In the genomic region with DNA sequence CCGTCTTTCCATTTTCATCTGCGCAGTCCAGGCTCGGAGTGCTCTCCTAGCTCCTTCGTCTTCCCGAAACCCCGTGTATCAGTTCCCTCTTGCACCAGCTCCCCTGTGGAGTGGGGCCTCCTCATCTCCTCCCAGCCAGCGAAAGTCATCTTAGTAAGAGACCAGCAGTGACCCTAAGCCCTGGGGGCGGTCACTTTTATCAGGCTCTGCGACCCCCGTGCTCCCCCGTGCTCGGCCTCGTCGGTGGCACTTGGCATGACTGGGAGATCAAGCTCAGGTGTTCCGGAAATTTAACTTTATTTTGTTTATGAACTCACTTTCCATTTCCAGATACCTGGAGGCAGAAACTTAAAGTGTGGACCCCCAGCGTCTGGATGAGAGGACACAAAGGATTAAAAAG, we compare ENCODE assay signal across 8 cellular contexts. TPM values are rescaled to one million over a fixed set of nuclear protein-coding genes. Genes with fewer than 3 reads are reported as not detected.
DNase-seq lines count a peak whose midpoint lies in the region; ATAC-seq and TF ChIP-seq lines count a peak whose summit lies in the region.

No MANE protein-coding gene starts in this region.

- peak overlapping the region; percentile 70 to 75 (median 74) for H3K4me3 Mint-ChIP-seq in T-cell

- no peak overlapping the region for H3K27ac Mint-ChIP-seq in T-cell

- no peaks in the 10 kb centered on the region for H3K9me3 Mint-ChIP-seq in T-cell

- peaks cover 9 to 44% of the 10 kb centered on the region in 2 donors for H3K27me3 Mint-ChIP-seq in T-cell

- H3K27me3 ChIP-seq in gastrocnemius medialis: no peaks in the 10 kb centered on the region
- no peaks in the 10 kb centered on the region for H3K27me3 ChIP-seq in BE2C

- CTCF ChIA-PET in T-cell (lab: Charles Lee): interaction anchor here in 1 of 2 donors (0.6 to 1.2 kb wide), 2 partner anchors 14 to 60 kb away, joined by 3 to 11 read pairs; no protein-coding TSS in a partner anchor

- POLR2A ChIA-PET in T-cell (lab: Charles Lee): no interaction called here

- H3K36me3 ChIP-seq in ES-I3 (ENCODE audit: insufficient read depth, low read length) (peaks cover 5% of the 10 kb centered on the region; the same call in 1 of the 2 replicates), gastrocnemius medialis (peaks cover 0 to 3% of the 10 kb centered on the region in 2 donors), BE2C (no peaks in the 10 kb centered on the region)

- in situ Hi-C loops in gastrocnemius medialis (cut with MboI; ENCODE audit: low sequenced_read_pairs in 4 of 4): no loop called here

- H3K4me3 ChIP-seq in fibroblast of pulmonary artery (replicated peaks; ENCODE audit: low read depth, low read length): peak overlapping the region; percentile 58
- H3K4me3 ChIP-seq in gastrocnemius medialis: peak overlapping the region; percentile 45 to 86 (median 66)
- H3K4me3 ChIP-seq in BE2C (ENCODE audit: low read depth, low read length): no peak overlapping the region

- no peak for ATAC-seq in T-cell (replicated peaks in 1 of 4)
- no peak for ATAC-seq in gastrocnemius medialis
- ATAC-seq in GM21360 (IDR thresholded peaks at IDR 0.05; ENCODE audit: unreplicated experiment): no peak

- peak overlapping the region; percentile 19; the same call in 1 of the 2 replicates for H3K9ac ChIP-seq in ES-I3 (ENCODE audit: low read depth, low read length)

- H3K36me3 Mint-ChIP-seq in T-cell: no peaks in the 10 kb centered on the region

- TF ChIP-seq CTCF in fibroblast of pulmonary artery (IDR thresholded peaks at IDR 0.05; ENCODE audit: low read length, missing control alignments) (no peak), gastrocnemius medialis (IDR thresholded peaks at IDR 0.05 in 4 of 5, conservative IDR thresholded peaks at IDR 0.05 in 1 of 5) (no peak), BE2C (IDR thresholded peaks at IDR 0.05; ENCODE audit: low read depth, low read length) (no peak)

- DNase-seq in T-cell (no peak), fibroblast of pulmonary artery (ENCODE audit: low read depth) (no peak), gastrocnemius medialis (peak in 1 of 2 donors; percentile 17), BE2C (no peak), SK-N-DZ (ENCODE audit: low spot score) (no peak)
- no peak for DNase-seq in activated CD4-positive, alpha-beta T cell treated with anti-CD3 and anti-CD28 coated beads, Interleukin-2, amount 50 U/mL, for 4 hours

- no peak for TF ChIP-seq POLR2A in gastrocnemius medialis (IDR thresholded peaks at IDR 0.05)

- H3K9me3 ChIP-seq in ES-I3 (ENCODE audit: control insufficient read depth, insufficient read depth, low read length) (peaks cover 3% of the 10 kb centered on the region; the same call in 1 of the 2 replicates), gastrocnemius medialis (no peaks in the 10 kb centered on the region), BE2C (no peaks in the 10 kb centered on the region; the same call in 1 of the 2 replicates)

- H3K27ac ChIP-seq in gastrocnemius medialis: peak overlapping the region in 3 of 4 donors; percentile 39 to 96 (median 60)

- intact Hi-C loops in gastrocnemius medialis (cut with DNase I; ENCODE audit: low total_unique reads): loop anchor here (5.0 to 10.0 kb wide), 4 partner anchors 129 to 1363 kb away; partner anchors contain the start of genes CELF2, DHTKD1, OPTN and USP6NL

- H3K4me1 Mint-ChIP-seq in T-cell: peaks cover 7 to 10% (median 7%) of the 10 kb centered on the region in 3 donors

- H3K4me1 ChIP-seq in ES-I3 (ENCODE audit: insufficient read depth, low read length) (no peaks in the 10 kb centered on the region), gastrocnemius medialis (peaks cover 23 to 30% of the 10 kb centered on the region in 2 donors), BE2C (no peaks in the 10 kb centered on the region)

RNA-seq across cellular contexts. Expression of gene ECHDC3, which starts 0.6 kb away (rescaled TPM):
- 1 to 10 TPM in 4 of 5 donors, under 1 TPM in 1; 0.62 to 2.7 (median 1.5) TPM for total RNA-seq in T-cell
- total RNA-seq in gastrocnemius medialis: 100 to 1,000 TPM; 465 to 605 (median 490) TPM
- 2.4 TPM for polyA plus RNA-seq in BE2C (2012; ENCODE audit: insufficient read depth, insufficient read length, low read depth)
- 19.2 and 19.6 TPM in 2 replicates for polyA plus RNA-seq in SK-N-DZ (2014; cell fraction: cytosol; rRNA removed)
- polyA plus RNA-seq in SK-N-DZ (2014; cell fraction: nucleus; rRNA removed): 8.7 and 14.1 TPM in 2 replicates

Comparison
In these comparisons a context has a peak if more than half of its experiments do, and no peak if none do; other contexts are left out.
1. RNA of gene ECHDC3, which starts 0.6 kb away (total RNA-seq): 465 to 605 TPM in gastrocnemius medialis; 0.62 to 2.7 TPM in T-cell; every median in the first group is over 100 times any median in the second.